ENCODE assay signal across 21 cellular contexts in the genomic region with DNA sequence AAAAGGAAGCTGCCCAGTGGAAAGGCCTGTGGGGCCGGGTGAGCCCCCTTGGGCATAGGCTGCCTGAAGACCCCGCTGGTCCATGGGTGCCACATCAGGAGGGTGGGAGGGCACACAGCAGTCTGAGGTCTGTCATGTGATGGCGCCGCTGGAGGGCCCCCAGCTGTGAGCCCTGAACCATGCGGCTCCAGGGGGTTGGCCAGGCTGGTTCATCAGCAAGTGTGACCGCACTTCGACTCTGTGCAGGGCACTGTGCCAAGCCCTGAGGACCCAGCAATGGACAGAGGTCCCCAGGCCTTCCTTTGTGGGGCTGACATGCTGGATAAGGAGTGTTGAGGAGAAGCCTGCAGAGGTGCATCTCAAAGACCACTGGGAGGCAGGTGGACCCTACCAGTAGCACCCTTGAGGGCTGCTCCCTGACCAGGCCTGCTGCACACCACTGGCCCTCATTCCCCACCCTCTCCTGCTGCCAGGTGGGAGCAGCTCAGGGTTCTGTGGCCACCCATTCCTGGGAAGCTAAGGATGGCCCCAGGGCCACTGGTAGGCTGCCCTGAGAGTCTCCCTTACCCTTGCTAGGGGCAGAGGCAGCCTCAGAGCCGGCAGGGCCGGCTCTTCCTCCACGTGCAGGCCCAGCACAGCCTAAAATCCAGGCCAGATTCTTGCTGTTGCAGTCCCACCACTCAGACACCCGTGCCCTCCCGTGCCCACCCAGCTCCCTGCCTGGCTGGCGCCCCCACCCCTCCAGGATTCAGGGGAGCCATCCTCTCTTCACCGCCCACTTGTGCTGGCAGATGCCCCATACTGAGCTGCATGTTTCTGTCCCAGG.
A peak's percentile ranks its signal among the peaks of the same experiment; 100 is the strongest.
DNase-seq lines count a peak whose midpoint lies in the region; ATAC-seq and TF ChIP-seq lines count a peak whose summit lies in the region.
"Had no signal": no experiment of that assay in that cellular context is flagged by ENCODE, and none has a peak within 500 bp of the region (broad histone marks: within the 10 kb centered on the region; RNA-seq: fewer than 3 reads in every experiment).

No MANE protein-coding gene starts in this region.

- H2AFZ ChIP-seq in SK-N-SH (ENCODE audit: low read depth) = no peak overlapping the region
- H2AFZ ChIP-seq in osteoblast (ENCODE audit: low read length) = no peak overlapping the region
- H2AFZ ChIP-seq: GM23248 had no signal

- H3K36me3 Mint-ChIP-seq in endodermal cell (ENCODE audit: low read depth) = peaks cover 6% of the 10 kb centered on the region

- TF ChIP-seq CTCF in SK-N-SH (IDR thresholded peaks at IDR 0.05) (no peak), endodermal cell (conservative IDR thresholded peaks at IDR 0.05) (no peak), osteoblast (IDR thresholded peaks at IDR 0.05; ENCODE audit: extremely low read depth, low read depth, low read length) (no peak), stomach (IDR thresholded peaks at IDR 0.05) (no peak)

- no peak overlapping the region for H3K4me3 Mint-ChIP-seq in endodermal cell
- H3K4me3 Mint-ChIP-seq: CD4-positive, CD25-positive, alpha-beta regulatory T cell; H9 had no signal

- CTCF ChIA-PET in SK-N-SH (lab: Yijun Ruan, JAX) = interaction anchor here (0.7 to 2.8 kb wide), 13 partner anchors 9 to 270 kb away, joined by 3 to 18 read pairs (median 3); no protein-coding TSS in a partner anchor

- H3K4me3 ChIP-seq in SK-N-SH (ENCODE audit: low read depth in 2 of 2, low read length in 1 of 2) = no peak overlapping the region
- H3K4me3 ChIP-seq in BLaER1 treated with 17β-estradiol and CSF1 and Interleukin-3, amounts not matched to agents 10 nM and 100 nM = no peak overlapping the region
- H3K4me3 ChIP-seq in endodermal cell (ENCODE audit: low read length) = no peak overlapping the region
- no peak overlapping the region for H3K4me3 ChIP-seq in osteoblast (ENCODE audit: insufficient read depth, low read length)
- H3K4me3 ChIP-seq in stomach = no peak overlapping the region
- H3K4me3 ChIP-seq: GM23248 had no signal

- POLR2A ChIA-PET in SK-N-SH (lab: Yijun Ruan, JAX) = interaction anchor here (0.5 to 1.4 kb wide), 3 partner anchors 32 to 215 kb away, joined by 4 to 7 read pairs (median 5); no protein-coding TSS in a partner anchor

- H3F3A ChIP-seq in SK-N-SH (replicated peaks; ENCODE audit: insufficient read depth) = no peaks in the 10 kb centered on the region

- no peaks in the 10 kb centered on the region for H3K9me3 Mint-ChIP-seq in endodermal cell
- H3K9me3 Mint-ChIP-seq: CD4-positive, CD25-positive, alpha-beta regulatory T cell had no signal

- H3K36me3 ChIP-seq in SK-N-SH (replicated peaks in 1 of 2; ENCODE audit: control insufficient read depth in 1 of 2, insufficient read depth in 2 of 2, low read length in 1 of 2) (peaks cover 0 to 11% of the 10 kb centered on the region in 2 experiments), endodermal cell (ENCODE audit: control insufficient read depth, insufficient read depth, low read length) (no peaks in the 10 kb centered on the region), osteoblast (ENCODE audit: insufficient read depth, low read length) (no peaks in the 10 kb centered on the region), stomach (peaks cover 0 to 44% (median 26%) of the 10 kb centered on the region in 4 donors)
- peaks cover 0 to 25% (median 6%) of the 10 kb centered on the region in 11 experiments; a peak in 14 of 22 replicates for H3K36me3 ChIP-seq in BLaER1 treated with 17β-estradiol and CSF1 and Interleukin-3, amounts not matched to agents 10 nM and 100 nM
- H3K36me3 ChIP-seq: BE2C had no signal

- intact Hi-C loops in stomach (cut with DNase I; ENCODE audit: low total_unique reads) = no loop called here

- H3K79me2 ChIP-seq in SK-N-SH (ENCODE audit: insufficient read depth) (0 out of 2 replicates have a peak, but pooled peaks cover 2% of the 10 kb centered on the region), osteoblast (ENCODE audit: insufficient read depth, low read length) (no peaks in the 10 kb centered on the region)

- H3K9me2 ChIP-seq in SK-N-SH = no peaks in the 10 kb centered on the region

- 92% methylated on average over 6 of the region's 14 CpGs for WGBS in SK-N-SH (ENCODE audit: low lambda C conversion rate)
- WGBS in endodermal cell (ENCODE audit: insufficient coverage in 1 of 2, insufficient read length in 1 of 2), 2 experiments = 92 to 100% methylated on average over 5 to 14 of the region's 14 CpGs
- 88 to 93% (median 91%) methylated on average over 10 to 14 of the region's 14 CpGs for WGBS in stomach, 5 donors

- H3K4me1 ChIP-seq in SK-N-SH (ENCODE audit: control insufficient read depth in 1 of 2, insufficient read depth in 2 of 2, low read depth in 1 of 2, low read length in 1 of 2) (peaks cover 0 to 37% of the 10 kb centered on the region in 2 experiments; a peak in 1 of 4 replicates), endodermal cell (ENCODE audit: control insufficient read depth, insufficient read depth, low read length) (no peaks in the 10 kb centered on the region), osteoblast (ENCODE audit: insufficient read depth, low read length) (no peaks in the 10 kb centered on the region), stomach (no peaks in the 10 kb centered on the region)
- H3K4me1 ChIP-seq in BLaER1 treated with 17β-estradiol and CSF1 and Interleukin-3, amounts not matched to agents 10 nM and 100 nM = peaks cover 0 to 69% (median 61%) of the 10 kb centered on the region in 10 experiments; a peak in 16 of 20 replicates

- H3K9me3 ChIP-seq in SK-N-SH (no peaks in the 10 kb centered on the region), endodermal cell (ENCODE audit: control insufficient read depth, low read length) (no peaks in the 10 kb centered on the region), osteoblast (ENCODE audit: low read depth, low read length) (no peaks in the 10 kb centered on the region), stomach (no peaks in the 10 kb centered on the region)
- no peaks in the 10 kb centered on the region for H3K9me3 ChIP-seq in BLaER1 treated with 17β-estradiol and CSF1 and Interleukin-3, amounts not matched to agents 10 nM and 100 nM (replicated peaks in 1 of 11)
- H3K9me3 ChIP-seq: BE2C had no signal

- ATAC-seq in SK-N-SH treated with all-trans-retinoic acid at 6 μM for 48 hours = no peak; the same call in 2 of the 3 replicates
- ATAC-seq in GM19324 (IDR thresholded peaks at IDR 0.05; ENCODE audit: low FRiP score, unreplicated experiment) = no peak

- H3K9ac ChIP-seq in SK-N-SH = no peak overlapping the region
- peak overlapping the region in 3 of 11 experiments; percentile 5 to 46 (median 44); a peak in 2 of 22 replicates for H3K9ac ChIP-seq in BLaER1 treated with 17β-estradiol and CSF1 and Interleukin-3, amounts not matched to agents 10 nM and 100 nM
- no peak overlapping the region for H3K9ac ChIP-seq in endodermal cell (ENCODE audit: extremely low read depth, low read length, poor library complexity, severe bottlenecking)
- H3K9ac ChIP-seq: GM23248 had no signal

- peak overlapping the region; percentile 35 for H3K27ac Mint-ChIP-seq in endodermal cell

- TF ChIP-seq EP300 in SK-N-SH (IDR thresholded peaks at IDR 0.05; ENCODE audit: borderline replicate concordance in 1 of 2, low read depth in 1 of 2, low read length in 1 of 2) (no peak), stomach (IDR thresholded peaks at IDR 0.05) (no peak)

- H3K27me3 Mint-ChIP-seq in endodermal cell (ENCODE audit: insufficient read depth) = no peaks in the 10 kb centered on the region
- H3K27me3 Mint-ChIP-seq: CD4-positive, CD25-positive, alpha-beta regulatory T cell had no signal

- H3K27me3 ChIP-seq in SK-N-SH (ENCODE audit: insufficient read depth) = no peaks in the 10 kb centered on the region
- H3K27me3 ChIP-seq in BLaER1 treated with 17β-estradiol and CSF1 and Interleukin-3, amounts not matched to agents 10 nM and 100 nM = no peaks in the 10 kb centered on the region
- H3K27me3 ChIP-seq in endodermal cell (ENCODE audit: control insufficient read depth, insufficient read depth, low read length, poor library complexity, severe bottlenecking) = no peaks in the 10 kb centered on the region
- H3K27me3 ChIP-seq in osteoblast (ENCODE audit: insufficient read depth, low read length) = no peaks in the 10 kb centered on the region
- H3K27me3 ChIP-seq in stomach = no peaks in the 10 kb centered on the region
- H3K27me3 ChIP-seq: BE2C had no signal

- DNase-seq in SK-N-SH (peak; percentile 61), endodermal cell (no peak), osteoblast (ENCODE audit: insufficient read length, low spot score, missing footprints) (peak; percentile 80), stomach (no peak), SW480 (ENCODE audit: low spot score) (no peak)
- DNase-seq: 8988T; CD4-positive, CD25-positive, alpha-beta regulatory T cell; DMS153; DND-41; GM23248; MV-4-11; NCI-H1105; NCI-H1436 treated with DMSO at 0.1 percent for 48 hours; NCI-H1930; NCI-H446 had no signal

- TF ChIP-seq RAD21 in SK-N-SH (IDR thresholded peaks at IDR 0.05; ENCODE audit: low read length) = 0 out of 2 replicates have a peak, but pooled peaks have one; percentile 7

- H3K27ac ChIP-seq in SK-N-SH (ENCODE audit: low read depth in 2 of 2, low read length in 1 of 2) = peak overlapping the region in 1 of 2 experiments; percentile 65; a peak in 1 of 4 replicates
- H3K27ac ChIP-seq in BLaER1 treated with 17β-estradiol and CSF1 and Interleukin-3, amounts not matched to agents 10 nM and 100 nM = peak overlapping the region in 3 of 11 experiments; percentile 16 to 28 (median 19); a peak in 2 of 22 replicates
- H3K27ac ChIP-seq in endodermal cell (ENCODE audit: low read depth, low read length) = no peak overlapping the region
- no peak overlapping the region for H3K27ac ChIP-seq in osteoblast (ENCODE audit: low read depth, low read length)
- H3K27ac ChIP-seq in stomach = no peak overlapping the region
- H3K27ac ChIP-seq: GM23248, RWPE1 had no signal

- no peaks in the 10 kb centered on the region for H3K4me1 Mint-ChIP-seq in endodermal cell

- TF ChIP-seq POLR2A in stomach (IDR thresholded peaks at IDR 0.05) = no peak

- no peaks in the 10 kb centered on the region for H4K20me1 ChIP-seq in SK-N-SH (ENCODE audit: insufficient read depth)
- H4K20me1 ChIP-seq in BLaER1 treated with 17β-estradiol and CSF1 and Interleukin-3, amounts not matched to agents 10 nM and 100 nM = peaks cover 0 to 74% (median 31%) of the 10 kb centered on the region in 11 experiments; a peak in 16 of 22 replicates
- no peaks in the 10 kb centered on the region for H4K20me1 ChIP-seq in osteoblast (ENCODE audit: insufficient read depth, low read length)

- H3K4me2 ChIP-seq in SK-N-SH = no peak overlapping the region
- H3K4me2 ChIP-seq in BLaER1 treated with 17β-estradiol and CSF1 and Interleukin-3, amounts not matched to agents 10 nM and 100 nM = peak overlapping the region in 9 of 11 experiments; percentile 12 to 94 (median 78); a peak in 16 of 22 replicates
- no peak overlapping the region for H3K4me2 ChIP-seq in osteoblast (ENCODE audit: insufficient read depth, low read length)

TF ChIP-seq in SK-N-SH, 30 proteins besides CTCF, POLR2A, EP300 and RAD21:
- TF ChIP-seq TCF12 (IDR thresholded peaks at IDR 0.05) = no peak

TF ChIP-seq in SK-N-SH treated with all-trans-retinoic acid at 6 μM for 48 hours, 23 proteins besides CTCF, POLR2A, EP300 and RAD21 (continues in another document):
- no peak for TF ChIP-seq GLIS3 (CRISPR knock-in tag; IDR thresholded peaks at IDR 0.05)
- no peak for TF ChIP-seq TOX (CRISPR knock-in tag; IDR thresholded peaks at IDR 0.05; ENCODE audit: borderline replicate concordance)
- no peak for TF ChIP-seq PPARA (CRISPR knock-in tag; IDR thresholded peaks at IDR 0.05; ENCODE audit: borderline replicate concordance)
- TF ChIP-seq ZNF70 (CRISPR knock-in tag; IDR thresholded peaks at IDR 0.05) = no peak

Comparison
In these comparisons a context has a peak if more than half of its experiments do, and no peak if none do; other contexts are left out.
1. DNase-seq: peak in SK-N-SH (single experiment) and osteoblast (single experiment); none in endodermal cell (single experiment), stomach (single experiment) and SW480 (single experiment).
2. H3K4me2 ChIP-seq: peak in BLaER1 treated with 17β-estradiol and CSF1 and Interleukin-3, amounts not matched to agents 10 nM and 100 nM (9 of 11); none in SK-N-SH (single experiment) and osteoblast (single experiment).